Comparison of ENCODE assay signal across 8 cellular contexts in genomic region chr12:13044859-13045384, GRCh38. TPM values are rescaled to one million over a fixed set of nuclear protein-coding genes. Genes with fewer than 3 reads are reported as not detected.
DNase-seq lines count a peak whose midpoint lies in the region; ATAC-seq and TF ChIP-seq lines count a peak whose summit lies in the region.

No MANE protein-coding gene starts in this region.

- H3K4me2 ChIP-seq in OCI-LY3 (ENCODE audit: low read length) = peak overlapping the region; percentile 94

- DNase-seq in EL (peak; percentile 6), epithelial cell of proximal tubule (ENCODE audit: low read depth) (no peak), progenitor cell of endocrine pancreas (ENCODE audit: low spot score, unreplicated experiment) (no peak), sciatic nerve (ENCODE audit: low spot score) (no peak), SHP77 treated with DMSO at 0.1 percent for 48 hours (lab: John Stamatoyannopoulos, UW) (no peak), NCI-H446 treated with DMSO at 0.1 percent for 48 hours (lab: John Stamatoyannopoulos, UW) (no peak)

- H3K79me2 ChIP-seq in OCI-LY3 (ENCODE audit: low read length) = no peaks in the 10 kb centered on the region

- H3K36me3 Mint-ChIP-seq in progenitor cell of endocrine pancreas (ENCODE audit: insufficient read depth) = peaks cover 2% of the 10 kb centered on the region

- H3K27ac Mint-ChIP-seq in progenitor cell of endocrine pancreas = peak overlapping the region; percentile 13

- TF ChIP-seq CTCF in OCI-LY3 (IDR thresholded peaks at IDR 0.05; ENCODE audit: low read depth, low read length) (no peak), epithelial cell of proximal tubule (conservative IDR thresholded peaks at IDR 0.05; ENCODE audit: low read depth, low read length) (no peak), progenitor cell of endocrine pancreas (IDR thresholded peaks at IDR 0.05; ENCODE audit: unreplicated experiment) (no peak)

- peak overlapping the region; percentile 97 for H3K4me3 ChIP-seq in OCI-LY3 (ENCODE audit: low read length)
- H3K4me3 ChIP-seq in epithelial cell of proximal tubule (ENCODE audit: low read depth, low read length) = peak overlapping the region; percentile 89

- H3K9ac ChIP-seq in OCI-LY3 (ENCODE audit: low read length) = peak overlapping the region; percentile 74

- H3K9me3 ChIP-seq in OCI-LY3 (ENCODE audit: insufficient read depth, low read length) = no peaks in the 10 kb centered on the region

- no peaks in the 10 kb centered on the region for H3K36me3 ChIP-seq in OCI-LY3 (replicated peaks; ENCODE audit: low read depth, low read length)

- peak overlapping the region; percentile 83 for H3K4me3 Mint-ChIP-seq in progenitor cell of endocrine pancreas (ENCODE audit: low read depth)

- peak overlapping the region; percentile 96 for H2AFZ ChIP-seq in OCI-LY3 (ENCODE audit: low read depth, low read length)

- intact Hi-C loops in sciatic nerve (cut with DNase I) = no loop called here

- H3K9me3 Mint-ChIP-seq in progenitor cell of endocrine pancreas (ENCODE audit: low read depth) = peaks cover 4% of the 10 kb centered on the region

- H3K4me1 Mint-ChIP-seq in progenitor cell of endocrine pancreas (ENCODE audit: low read depth) = peaks cover 17% of the 10 kb centered on the region

- peaks cover 11% of the 10 kb centered on the region for H3K4me1 ChIP-seq in OCI-LY3 (ENCODE audit: low read length)

- no peak overlapping the region for H3K27ac ChIP-seq in OCI-LY3 (ENCODE audit: low read length)

- H4K20me1 ChIP-seq in OCI-LY3 (ENCODE audit: insufficient read depth, low read length) = no peaks in the 10 kb centered on the region

- ATAC-seq in HG03045 (IDR thresholded peaks at IDR 0.05; ENCODE audit: unreplicated experiment) = no peak
- ATAC-seq in sciatic nerve = no peak

- peaks cover 32% of the 10 kb centered on the region for H3K27me3 Mint-ChIP-seq in progenitor cell of endocrine pancreas

- H3K27me3 ChIP-seq in OCI-LY3 (ENCODE audit: low read depth, low read length) = peaks cover 19% of the 10 kb centered on the region

RNA-seq across cellular contexts. Expression of gene FAM234B, which starts 0.7 kb away (rescaled TPM):
- total RNA-seq in epithelial cell of proximal tubule = 3.8 and 6.4 TPM in 2 replicates
- total RNA-seq in progenitor cell of endocrine pancreas = 18.7 and 19.7 TPM in 2 replicates
- 7.8 TPM for total RNA-seq in sciatic nerve

RNA-seq across cellular contexts. Expression of gene HEBP1, which starts 44.9 kb away (rescaled TPM):
- 12.7 and 13.0 TPM in 2 replicates for total RNA-seq in epithelial cell of proximal tubule
- total RNA-seq in progenitor cell of endocrine pancreas = 109 and 111 TPM in 2 replicates
- 67.8 TPM for total RNA-seq in sciatic nerve

RNA-seq across cellular contexts. Expression of gene GSG1, which starts 58.5 kb away (rescaled TPM):
- total RNA-seq in epithelial cell of proximal tubule (0.75 and 1.2 TPM in 2 replicates), progenitor cell of endocrine pancreas (0.46 and 0.80 TPM in 2 replicates), sciatic nerve (not detected)
